Comparison of ENCODE assay signal across 27 cellular contexts in the genomic region with DNA sequence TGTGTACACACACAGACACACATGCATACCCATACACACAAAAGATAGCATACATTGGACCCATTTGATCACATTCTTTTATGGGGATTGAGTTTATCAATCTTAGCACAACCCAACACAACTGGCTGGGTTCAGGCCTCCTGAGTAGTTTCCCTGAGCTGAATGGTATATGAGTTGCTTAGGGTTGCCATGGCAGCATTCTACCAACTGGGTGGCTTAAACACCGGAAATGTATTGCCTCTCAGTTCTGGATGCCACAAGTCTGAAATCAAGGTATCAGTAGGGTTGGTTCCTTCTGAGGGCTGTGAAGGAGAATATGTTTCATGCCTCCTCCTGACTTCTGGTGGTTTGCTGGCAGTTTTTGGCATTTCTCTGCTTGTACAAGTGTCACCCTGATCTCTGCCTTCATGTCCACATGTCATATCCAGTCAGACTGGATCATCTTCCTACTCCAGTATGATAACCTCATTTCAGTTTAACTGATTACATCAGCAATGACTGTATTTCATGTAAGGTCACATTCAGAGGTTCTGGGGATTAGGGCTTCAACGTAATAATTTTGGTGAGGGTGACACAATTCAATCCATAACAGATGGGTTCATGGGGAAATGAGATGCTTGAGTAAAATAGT.
DNase-seq lines count a peak whose midpoint lies in the region; ATAC-seq and TF ChIP-seq lines count a peak whose summit lies in the region.
"Had no signal": no experiment of that assay in that cellular context is flagged by ENCODE, and none has a peak within 500 bp of the region (broad histone marks: within the 10 kb centered on the region; RNA-seq: fewer than 3 reads in every experiment).

No MANE protein-coding gene starts in this region.

- ATAC-seq in esophagus mucosa (peak; percentile 66), HG03469 (IDR thresholded peaks at IDR 0.05; ENCODE audit: unreplicated experiment) (no peak)
- ATAC-seq: activated CD8-positive, alpha-beta T cell treated with anti-CD3 and anti-CD28 coated beads for 36 hours; activated naive CD4-positive, alpha-beta T cell treated with anti-CD3 and anti-CD28 coated beads, Interleukin-2, amount 50 U/mL, for 72 hours; activated T-helper 17 cell treated with anti-CD3 and anti-CD28 coated beads, Interleukin-2, amount 50 U/mL, for 72 hours; gastrocnemius medialis; left lobe of liver; right lobe of liver; T-helper 17 cell; upper lobe of right lung had no signal

- H3K27ac Mint-ChIP-seq in type B pancreatic cell, result peak overlapping the region; percentile 8
- H3K27ac Mint-ChIP-seq: activated CD8-positive, alpha-beta T cell treated with anti-CD3 and anti-CD28 coated beads for 36 hours; activated naive CD4-positive, alpha-beta T cell treated with anti-CD3 and anti-CD28 coated beads, Interleukin-2, amount 50 U/mL, for 72 hours; activated T-helper 17 cell treated with anti-CD3 and anti-CD28 coated beads, Interleukin-2, amount 50 U/mL, for 72 hours; CD4-positive, alpha-beta T cell; immature natural killer cell; progenitor cell of endocrine pancreas; T-helper 17 cell had no signal

- H3K4me1 Mint-ChIP-seq in type B pancreatic cell (ENCODE audit: unreplicated experiment), result peaks cover 4% of the 10 kb centered on the region
- H3K4me1 Mint-ChIP-seq: activated T-helper 17 cell treated with anti-CD3 and anti-CD28 coated beads, Interleukin-2, amount 50 U/mL, for 72 hours; immature natural killer cell; T-helper 17 cell had no signal

- no peak overlapping the region for H3K4me3 Mint-ChIP-seq in type B pancreatic cell
- H3K4me3 Mint-ChIP-seq: activated CD8-positive, alpha-beta T cell treated with anti-CD3 and anti-CD28 coated beads for 36 hours; activated T-helper 17 cell treated with anti-CD3 and anti-CD28 coated beads, Interleukin-2, amount 50 U/mL, for 72 hours; CD4-positive, alpha-beta T cell; immature natural killer cell; T-helper 17 cell had no signal

- TF ChIP-seq CTCF in type B pancreatic cell (conservative IDR thresholded peaks at IDR 0.05), result no peak

- peak; percentile 43 for DNase-seq in DMS53 (lab: John Stamatoyannopoulos, UW)
- DNase-seq in DMS53 treated with DMSO at 0.1 percent for 48 hours (lab: John Stamatoyannopoulos, UW; ENCODE audit: unreplicated experiment), result no peak
- DNase-seq in MV-4-11 (lab: John Stamatoyannopoulos, UW), result peak; percentile 30
- no peak for DNase-seq in type B pancreatic cell (ENCODE audit: extremely low spot score, unreplicated experiment)
- no peak for DNase-seq in Kasumi-1 (lab: John Stamatoyannopoulos, UW)
- no peak for DNase-seq in RPMI8226
- DNase-seq: activated CD4-positive, CD25-positive, alpha-beta regulatory T cell treated with anti-CD3 and anti-CD28 coated beads, Interleukin-2, amount 50 U/mL, for 72 hours; activated CD8-positive, alpha-beta T cell treated with anti-CD3 and anti-CD28 coated beads for 36 hours; CD4-positive, alpha-beta T cell; colonic mucosa; gastrocnemius medialis; hippocampal formation; immature natural killer cell; NCI-H1694; NCI-H526; right lobe of liver; SK-N-SH; stimulated activated CD4-positive, alpha-beta T cell treated with anti-CD3 and anti-CD28 coated beads, Interleukin-12 subunit alpha, Interleukin-12 subunit beta, amount 100 ng/mL, for 4 hours; stimulated activated CD4-positive, alpha-beta T cell treated with anti-CD3 and anti-CD28 coated beads, Interleukin-4, amount 100 ng/mL, for 1 hour; T-helper 17 cell; upper lobe of right lung had no signal

- H3K27me3 Mint-ChIP-seq in type B pancreatic cell, result peaks cover 16% of the 10 kb centered on the region
- H3K27me3 Mint-ChIP-seq: activated CD8-positive, alpha-beta T cell treated with anti-CD3 and anti-CD28 coated beads for 36 hours; activated T-helper 17 cell treated with anti-CD3 and anti-CD28 coated beads, Interleukin-2, amount 50 U/mL, for 72 hours; CD4-positive, alpha-beta T cell; progenitor cell of endocrine pancreas; T-helper 17 cell had no signal

- no peaks in the 10 kb centered on the region for H3K9me3 Mint-ChIP-seq in type B pancreatic cell
- H3K9me3 Mint-ChIP-seq: activated CD8-positive, alpha-beta T cell treated with anti-CD3 and anti-CD28 coated beads for 36 hours; activated naive CD4-positive, alpha-beta T cell treated with anti-CD3 and anti-CD28 coated beads, Interleukin-2, amount 50 U/mL, for 72 hours; CD4-positive, alpha-beta T cell had no signal

- H3K36me3 Mint-ChIP-seq in type B pancreatic cell, result no peaks in the 10 kb centered on the region
- H3K36me3 Mint-ChIP-seq: activated naive CD4-positive, alpha-beta T cell treated with anti-CD3 and anti-CD28 coated beads, Interleukin-2, amount 50 U/mL, for 72 hours; immature natural killer cell had no signal

Comparison
In these comparisons a context has a peak if more than half of its experiments do, and no peak if none do; other contexts are left out.
1. DNase-seq: peak in DMS53 (single experiment) and MV-4-11 (single experiment); none in DMS53 treated with DMSO at 0.1 percent for 48 hours (single experiment), type B pancreatic cell (single experiment), Kasumi-1 (0 of 2) and RPMI8226 (single experiment).